In the genomic region with DNA sequence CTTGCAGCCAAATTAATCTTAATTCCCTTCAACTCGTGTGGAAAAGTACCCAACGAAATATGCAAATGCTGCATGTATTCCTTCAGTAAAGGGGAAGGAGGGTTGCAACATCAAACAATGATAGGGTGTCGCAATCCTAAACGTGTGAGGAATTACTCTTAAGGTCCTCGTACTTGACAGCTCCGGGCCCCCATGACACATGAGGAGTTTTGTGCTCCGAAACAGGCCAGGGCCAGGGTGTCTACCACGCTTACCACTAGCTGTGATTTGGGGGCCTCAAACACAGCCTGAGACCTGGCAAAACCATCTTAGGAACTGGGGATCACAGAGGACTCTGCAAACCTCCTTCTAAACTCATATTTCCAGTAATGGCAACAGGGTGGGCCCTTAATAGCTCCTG, we compare ENCODE assay signal across 11 cellular contexts. TPM values are rescaled to one million over a fixed set of nuclear protein-coding genes. Genes with fewer than 3 reads are reported as not detected.
A peak's percentile ranks its signal among the peaks of the same experiment; 100 is the strongest.
DNase-seq lines count a peak whose midpoint lies in the region; ATAC-seq and TF ChIP-seq lines count a peak whose summit lies in the region.
"Had no signal": no experiment of that assay in that cellular context is flagged by ENCODE, and none has a peak within 500 bp of the region (broad histone marks: within the 10 kb centered on the region; RNA-seq: fewer than 3 reads in every experiment).

No MANE protein-coding gene starts in this region.

- H3K27me3 ChIP-seq in psoas muscle (ENCODE audit: insufficient read depth in 3 of 3, low read length in 2 of 3) = no peaks in the 10 kb centered on the region

- WGBS in psoas muscle, 3 donors = 66 to 79% (median 68%) methylated on average over 8 of the region's 8 CpGs

- no peaks in the 10 kb centered on the region for H3K9me3 ChIP-seq in psoas muscle

- DNase-seq in GM03348 (ENCODE audit: low spot score) = peak; percentile 20
- DNase-seq in SKM-1 treated with dmso at 0.1 percent for 144 hours (lab: John Stamatoyannopoulos, UW; ENCODE audit: unreplicated experiment) = peak; percentile 70
- DNase-seq in fibroblast of pulmonary artery (ENCODE audit: low read depth) = peak; percentile 96
- peak; percentile 46 to 61 for DNase-seq in psoas muscle
- DNase-seq in NCI-H1092 (lab: John Stamatoyannopoulos, UW) = no peak
- no peak for DNase-seq in nucleus accumbens (lab: John Stamatoyannopoulos, UW)
- DNase-seq in left colon = no peak
- no peak for DNase-seq in NCI-H1092 treated with DMSO at 0.1 percent for 48 hours (lab: John Stamatoyannopoulos, UW)
- DNase-seq: activated CD4-positive, alpha-beta memory T cell treated with anti-CD3 and anti-CD28 coated beads for 36 hours; CD4-positive, CD25-positive, alpha-beta regulatory T cell; NCI-H1436 had no signal

- no peak overlapping the region for H3K4me3 ChIP-seq in fibroblast of pulmonary artery (replicated peaks; ENCODE audit: low read depth, low read length)
- H3K4me3 ChIP-seq in psoas muscle = no peak overlapping the region

- ATAC-seq in psoas muscle = no peak
- ATAC-seq in left colon = no peak

- TF ChIP-seq CTCF in fibroblast of pulmonary artery (IDR thresholded peaks at IDR 0.05; ENCODE audit: low read length, missing control alignments) = no peak
- no peak for TF ChIP-seq CTCF in psoas muscle (IDR thresholded peaks at IDR 0.05)

- intact Hi-C loops in psoas muscle (cut with DNase I) = loop anchor here (5.0 to 10.0 kb wide), 2 partner anchors 54 to 62 kb away; no protein-coding TSS in a partner anchor
- intact Hi-C loops in left colon (cut with DNase I, micrococcal nuclease) = no loop called here

- no peaks in the 10 kb centered on the region for H3K36me3 ChIP-seq in psoas muscle (ENCODE audit: insufficient read depth in 1 of 2, low read depth in 1 of 2)

- H3K4me1 ChIP-seq in psoas muscle = peaks cover 10% of the 10 kb centered on the region

- peak overlapping the region; percentile 23 for H3K27ac ChIP-seq in psoas muscle

RNA-seq across cellular contexts. Expression of gene FOS, which starts 20.4 kb away (rescaled TPM):
- total RNA-seq in psoas muscle (100 to 1,000 TPM in 2 of 4 donors, 10 to 100 TPM in 2; 20.7 to 279 (median 95.1) TPM), left colon (100 to 1,000 TPM; 220 to 877 TPM)
- polyA plus RNA-seq in psoas muscle = 10 to 100 TPM; 15.5 to 51.0 (median 33.8) TPM

Comparison
In these comparisons a context has a peak if more than half of its experiments do, and no peak if none do; other contexts are left out.
1. DNase-seq: peak in GM03348 (single experiment), SKM-1 treated with dmso at 0.1 percent for 144 hours (single experiment), fibroblast of pulmonary artery (single experiment) and psoas muscle (2 of 2); none in NCI-H1092 (single experiment), nucleus accumbens (0 of 56), left colon (0 of 2) and NCI-H1092 treated with DMSO at 0.1 percent for 48 hours (single experiment).
2. intact Hi-C loops: an anchor here in psoas muscle (5.0 to 10.0 kb wide); none called in left colon.